Comparison of ENCODE assay signal across 8 cellular contexts in the genomic region with DNA sequence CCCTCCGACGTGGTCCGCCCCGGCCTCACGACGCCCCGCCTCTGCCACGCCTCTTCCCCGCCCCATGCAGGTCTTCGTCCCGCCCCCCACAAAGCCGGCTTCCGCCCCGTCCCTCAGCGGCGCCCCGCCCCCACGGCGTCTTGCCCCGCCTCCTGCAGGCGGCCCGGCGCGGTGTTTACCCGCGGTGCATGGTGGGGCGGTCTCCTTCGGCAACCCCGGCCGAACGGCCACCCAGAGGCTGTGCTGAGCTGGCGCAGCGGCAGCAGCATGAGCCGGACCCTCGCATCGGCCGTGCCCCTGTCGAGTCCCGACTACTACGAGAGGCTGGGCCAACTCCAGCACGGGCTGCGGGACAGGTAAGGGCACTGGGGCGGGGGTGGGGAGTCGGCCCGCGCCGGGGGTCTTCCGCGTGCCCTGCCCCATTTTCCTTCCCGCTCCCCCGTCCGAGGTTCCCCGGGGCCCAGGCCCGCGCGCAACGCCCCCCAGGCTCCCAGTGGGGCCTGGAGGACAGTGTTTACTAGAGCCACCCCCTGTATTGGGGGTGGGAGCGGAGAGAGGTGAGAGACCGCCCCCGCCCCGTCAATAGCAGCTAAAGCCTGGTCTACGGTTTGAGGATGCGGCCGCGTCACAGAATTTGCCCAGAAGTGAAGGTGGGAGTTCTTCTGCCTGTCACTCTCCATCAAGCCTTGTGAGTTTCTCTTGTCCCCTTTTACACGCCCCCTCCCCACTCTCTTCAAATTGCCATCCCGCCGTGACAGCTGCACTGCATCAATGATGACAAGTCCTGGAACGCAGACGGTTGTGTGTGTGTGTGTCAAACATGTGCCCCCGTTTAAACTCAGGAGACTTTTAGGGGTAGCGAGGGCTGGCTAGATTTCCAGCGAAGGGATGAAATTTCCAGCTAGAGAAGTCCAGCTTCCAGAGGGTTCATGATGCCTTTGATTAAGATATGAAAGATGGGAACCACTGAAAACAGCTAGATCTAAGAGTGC. TPM values are rescaled to one million over a fixed set of nuclear protein-coding genes. Genes with fewer than 3 reads are reported as not detected.
DNase-seq lines count a peak whose midpoint lies in the region; ATAC-seq and TF ChIP-seq lines count a peak whose summit lies in the region.

Gene KIZ (plus strand): TSS at position 234 of the 992 bp plus-strand sequence. CDS start 34 bp downstream, at position 268.

- ATAC-seq in omental fat pad (ENCODE audit: low FRiP score) = peak; percentile 99

- H3K4me3 ChIP-seq in GM06990 (replicated peaks; ENCODE audit: low read depth, low read length) (peak within 1 kb of the TSS; percentile 90), HFF-Myc (replicated peaks; ENCODE audit: low read depth, low read length) (peak within 1 kb of the TSS; percentile 92), testis (peak within 1 kb of the TSS; percentile 95 to 98)

- H3K36me3 Mint-ChIP-seq in activated naive CD4-positive, alpha-beta T cell treated with anti-CD3 and anti-CD28 coated beads, Interleukin-2, amount 10 ng/mL, durations not matched to agents 7 days and 5 days = no peaks in the 10 kb centered on the region

- H3K36me3 ChIP-seq in GM06990 (ENCODE audit: control insufficient read depth, insufficient read depth, low read length) (no peaks in the 10 kb centered on the region), testis (ENCODE audit: low read depth, missing control alignments) (no peaks in the 10 kb centered on the region)

- no peaks in the 10 kb centered on the region for H3K9me3 ChIP-seq in testis

- TF ChIP-seq CTCF in GM06990 (IDR thresholded peaks at IDR 0.05; ENCODE audit: insufficient read depth, low read length, poor library complexity, severe bottlenecking) (peak; percentile 34), HFF-Myc (IDR thresholded peaks at IDR 0.05; ENCODE audit: low read depth, low read length, missing control alignments) (peak; percentile 13), omental fat pad (IDR thresholded peaks at IDR 0.05) (peak in 1 of 3 donors; percentile 2), testis (IDR thresholded peaks at IDR 0.05) (peak in 2 of 3 experiments; percentile 18 to 39)

- H3K27me3 ChIP-seq in GM06990 (replicated peaks; ENCODE audit: control insufficient read depth, insufficient read depth, low read length) (no peaks in the 10 kb centered on the region), testis (no peaks in the 10 kb centered on the region)

- H3K4me1 Mint-ChIP-seq in activated naive CD4-positive, alpha-beta T cell treated with anti-CD3 and anti-CD28 coated beads, Interleukin-2, amount 10 ng/mL, durations not matched to agents 7 days and 5 days = peaks cover 18% of the 10 kb centered on the region

- H3K27ac ChIP-seq in testis = peak within 1 kb of the TSS; percentile 88 to 91

- H3K27me3 Mint-ChIP-seq in activated naive CD4-positive, alpha-beta T cell treated with anti-CD3 and anti-CD28 coated beads, Interleukin-2, amount 10 ng/mL, durations not matched to agents 7 days and 5 days = peaks cover 4% of the 10 kb centered on the region

- WGBS in testis, 2 donors = 0 to 1% methylated on average over 18 to 60 of the region's 73 CpGs

- DNase-seq in GM06990 (ENCODE audit: extremely low read depth, insufficient read length) (peak; percentile 95), HFF-Myc (ENCODE audit: extremely low read depth, low read depth) (peak; percentile 66), MV-4-11 (lab: John Stamatoyannopoulos, UW) (peak; percentile 83), SK-MEL-5 (ENCODE audit: low read depth, low spot score) (peak; percentile 95), germinal center (ENCODE audit: low spot score) (peak; percentile 94), omental fat pad (ENCODE audit: low spot score) (peak; percentile 92), testis (peak; percentile 97)
- peak; percentile 96 for DNase-seq in activated naive CD4-positive, alpha-beta T cell treated with anti-CD3 and anti-CD28 coated beads, Interleukin-2, amount 10 ng/mL, durations not matched to agents 7 days and 5 days

- peak within 1 kb of the TSS; percentile 83 for H3K4me3 Mint-ChIP-seq in activated naive CD4-positive, alpha-beta T cell treated with anti-CD3 and anti-CD28 coated beads, Interleukin-2, amount 10 ng/mL, durations not matched to agents 7 days and 5 days

- in situ Hi-C loops in SK-MEL-5 (cut with HindIII; ENCODE audit: low pct_unique_long_range_greater_than_20kb, low sequenced_read_pairs) = no loop called here

- CTCF ChIA-PET in activated naive CD4-positive, alpha-beta T cell treated with anti-CD3 and anti-CD28 coated beads, Interleukin-2, amount 10 ng/mL, durations not matched to agents 7 days and 5 days (lab: Charles Lee) = interaction anchor here (1.2 kb wide), 1 partner anchor 11 kb away, joined by 3 read pairs; no protein-coding TSS in a partner anchor

- no peak for TF ChIP-seq POLR2A in testis (IDR thresholded peaks at IDR 0.05)

- H3K4me1 ChIP-seq in testis = peaks cover 5% of the 10 kb centered on the region

- intact Hi-C loops in testis (cut with DNase I; ENCODE audit: low total_unique reads) = no loop called here

- H3K9me3 Mint-ChIP-seq in activated naive CD4-positive, alpha-beta T cell treated with anti-CD3 and anti-CD28 coated beads, Interleukin-2, amount 10 ng/mL, durations not matched to agents 7 days and 5 days = no peaks in the 10 kb centered on the region

- H3K27ac Mint-ChIP-seq in activated naive CD4-positive, alpha-beta T cell treated with anti-CD3 and anti-CD28 coated beads, Interleukin-2, amount 10 ng/mL, durations not matched to agents 7 days and 5 days = peak within 1 kb of the TSS; percentile 78

RNA-seq across cellular contexts. Expression of gene KIZ, which starts in this region (rescaled TPM):
- total RNA-seq in SK-MEL-5 (2014; rRNA removed; shearing (Covaris generic)) = 16.5 and 18.9 TPM in 2 replicates
- polyA plus RNA-seq in SK-MEL-5 (2015; cell fraction: cytosol; rRNA removed) = 7.5 and 7.7 TPM in 2 replicates
- 32.2 and 49.7 TPM in 2 replicates for polyA plus RNA-seq in SK-MEL-5 (2015; cell fraction: nucleus; rRNA removed)
- 10 to 100 TPM; 19.1 to 33.7 (median 23.7) TPM for total RNA-seq in omental fat pad
- 10 to 100 TPM; 73.3 to 76.7 TPM for total RNA-seq in testis
- polyA plus RNA-seq in testis (ENCODE audit: insufficient read depth, low read depth, low replicate concordance) = 41.4 TPM

Comparison
In these comparisons a context has a peak if more than half of its experiments do, and no peak if none do; other contexts are left out.
1. Peak in every context shown above with its lines: DNase-seq, ATAC-seq, H3K4me3 ChIP-seq and H3K27ac ChIP-seq.